In the genomic region with DNA sequence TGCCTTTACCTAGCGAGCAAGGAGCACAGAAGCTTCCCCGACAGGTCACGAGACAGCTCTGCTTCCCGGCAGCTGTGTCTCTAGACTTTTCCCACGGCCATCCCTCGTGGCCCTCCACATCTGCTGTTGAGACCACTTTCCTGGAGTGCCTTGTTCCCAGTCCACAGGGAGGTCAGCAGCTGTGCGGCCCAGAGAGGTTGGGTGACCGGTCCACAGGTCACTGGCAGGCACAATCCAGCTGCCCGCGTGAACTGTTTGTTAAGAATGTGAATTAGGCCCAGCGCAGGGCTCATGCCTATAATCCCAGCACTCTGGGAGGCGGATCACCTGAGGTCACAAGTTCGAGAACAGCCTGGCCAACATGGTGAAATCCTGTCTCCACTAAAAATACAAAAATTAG, we compare ENCODE assay signal across 25 cellular contexts.
"Had no signal": no experiment of that assay in that cellular context is flagged by ENCODE, and none has a peak within 500 bp of the region (broad histone marks: within the 10 kb centered on the region; RNA-seq: fewer than 3 reads in every experiment).

No MANE protein-coding gene starts in this region.

- H3K36me3 ChIP-seq: SJSA1 had no signal

- H3K27ac ChIP-seq: KMS-11, Peyer's patch, SJSA1 had no signal

- H3K4me2 ChIP-seq: KMS-11, SK-N-SH had no signal

- H3K9me3 ChIP-seq: Peyer's patch, SJSA1, SK-N-SH had no signal

- H3K9ac ChIP-seq: KMS-11, SK-N-SH had no signal

- H3K27me3 ChIP-seq: Peyer's patch, SJSA1 had no signal

- H3K4me3 ChIP-seq: Peyer's patch, SJSA1 had no signal

- H3K4me1 ChIP-seq: Peyer's patch had no signal

- ATAC-seq: activated CD4-positive, alpha-beta T cell treated with anti-CD3 and anti-CD28 coated beads for 36 hours; activated CD4-positive, CD25-positive, alpha-beta regulatory T cell treated with anti-CD3 and anti-CD28 coated beads, Interleukin-2, amount 50 U/mL, for 24 hours; activated CD8-positive, alpha-beta T cell treated with anti-CD3 and anti-CD28 coated beads, Interleukin-2, amount 10 ng/mL, durations not matched to agents 7 days and 5 days; activated naive CD4-positive, alpha-beta T cell treated with anti-CD3 and anti-CD28 coated beads, Interleukin-2, amount 50 U/mL, for 72 hours; PC-3 had no signal

- DNase-seq: activated CD4-positive, alpha-beta T cell treated with anti-CD3 and anti-CD28 coated beads for 36 hours; activated CD4-positive, alpha-beta T cell treated with anti-CD3 and anti-CD28 coated beads, Interleukin-2, amount 10 ng/mL, durations not matched to agents 7 days and 5 days; activated CD4-positive, alpha-beta T cell treated with anti-CD3 and anti-CD28 coated beads, Interleukin-2, amount 50 U/mL, for 48 hours; activated CD8-positive, alpha-beta T cell treated with anti-CD3 and anti-CD28 coated beads, Interleukin-2, amount 10 ng/mL, durations not matched to agents 7 days and 5 days; activated gamma-delta T cell; activated naive CD4-positive, alpha-beta T cell treated with Interleukin-2 at 50 U/mL for 16 hours; activated T-cell treated with anti-CD3 and anti-CD28 coated beads, Interleukin-2, amount 50 U/mL, for 24 hours; MM.1S; MV-4-11; NCI-H1092; NCI-H187 treated with DMSO at 0.1 percent for 48 hours; NCI-H2081 treated with DMSO at 0.1 percent for 48 hours; NCI-H510A; NCI-H526; NCI-H748 treated with DMSO at 0.1 percent for 48 hours; NK-92 treated with Interleukin-12 subunit alpha and Interleukin-12 subunit beta, amount 100 ng/mL, for 24 hours; PC-3; Peyer's patch; RPMI8226; SHP77 treated with DMSO at 0.1 percent for 48 hours; SK-N-SH had no signal
